Comparison of ENCODE assay signal across 18 cellular contexts in genomic region chr3:13280122-13280790, GRCh38.
DNase-seq lines count a peak whose midpoint lies in the region; ATAC-seq, FAIRE-seq and TF ChIP-seq lines count a peak whose summit lies in the region.
"Had no signal": no experiment of that assay in that cellular context is flagged by ENCODE, and none has a peak within 500 bp of the region (broad histone marks: within the 10 kb centered on the region; RNA-seq: fewer than 3 reads in every experiment).

No MANE protein-coding gene starts in this region.

- no TSS peak for BruUV-seq in HepG2 (replicated peaks; lab: Mats Ljungman, UMichigan)

- H4K20me1 ChIP-seq in HepG2 (ENCODE audit: insufficient read depth, low read length) (peaks cover 2% of the 10 kb centered on the region; the same call in 1 of the 2 replicates), H1 (replicated peaks in 1 of 2; ENCODE audit: control insufficient read depth in 1 of 2, insufficient read depth in 2 of 2, low read length in 2 of 2) (peaks cover 0 to 5% of the 10 kb centered on the region in 2 experiments)

- H3K27me3 ChIP-seq in HepG2 (ENCODE audit: control insufficient read depth in 1 of 2, insufficient read depth in 2 of 2, low read length in 2 of 2): peaks cover 0 to 6% of the 10 kb centered on the region in 2 experiments; a peak in 3 of 5 replicates
- H3K27me3 ChIP-seq in right lobe of liver: no peaks in the 10 kb centered on the region
- H3K27me3 ChIP-seq in H1 (replicated peaks in 1 of 4; ENCODE audit: control insufficient read depth in 3 of 4, extremely low read depth in 1 of 4, insufficient read depth in 3 of 4, low read length in 3 of 4): peaks cover 7 to 26% (median 19%) of the 10 kb centered on the region in 4 experiments

- no peak for TF ChIP-seq CTCF in HepG2 (CRISPR knock-in tag; IDR thresholded peaks at IDR 0.05)
- no peak for TF ChIP-seq CTCF in right lobe of liver (IDR thresholded peaks at IDR 0.05)
- TF ChIP-seq CTCF in H1 (IDR thresholded peaks at IDR 0.05; ENCODE audit: control extremely low read depth in 1 of 3, insufficient read depth in 1 of 3, low read depth in 1 of 3, low read length in 3 of 3): no peak
- no peak for TF ChIP-seq CTCF in GM10248 (IDR thresholded peaks at IDR 0.05; ENCODE audit: control extremely low read depth, extremely low read depth, low read depth, missing control alignments)

- H3K4me3 ChIP-seq in HepG2 (replicated peaks in 1 of 3; ENCODE audit: insufficient read depth in 1 of 3, low read depth in 2 of 3, low read length in 3 of 3) (peak overlapping the region in 1 of 3 experiments; percentile 94; a peak in 1 of 6 replicates), right lobe of liver (no peak overlapping the region), H1 (ENCODE audit: extremely low read depth in 1 of 4, insufficient read depth in 2 of 4, low read depth in 3 of 4, low read length in 4 of 4) (no peak overlapping the region)
- H3K4me3 ChIP-seq: A549, PC-9 had no signal

- TF ChIP-seq RAD21 in HepG2 (CRISPR knock-in tag; IDR thresholded peaks at IDR 0.05) (no peak), H1 (IDR thresholded peaks at IDR 0.05 in 1 of 2, conservative IDR thresholded peaks at IDR 0.05 in 1 of 2; ENCODE audit: low read depth in 2 of 2, low read length in 2 of 2) (no peak)

- peaks cover 10% of the 10 kb centered on the region; the same call in 1 of the 2 replicates for H3K23me2 ChIP-seq in H1 (ENCODE audit: low read depth, low read length)

- H2BK12ac ChIP-seq in H1 (ENCODE audit: low read depth, low read length): 0 out of 2 replicates have a peak overlapping the region, but pooled peaks have one; percentile 71

- no peak overlapping the region for H3K14ac ChIP-seq in H1 (ENCODE audit: insufficient read length)

- no peaks in the 10 kb centered on the region for H3K79me1 ChIP-seq in H1 (ENCODE audit: low read depth, low read length)

- no peak overlapping the region for H4K91ac ChIP-seq in H1 (replicated peaks; ENCODE audit: insufficient read length, low read length)

- H3K27ac ChIP-seq in HepG2 (ENCODE audit: extremely low read length, insufficient read depth, low read length) (no peak overlapping the region), right lobe of liver (no peak overlapping the region), H1 (ENCODE audit: low read depth, low read length) (no peak overlapping the region)
- H3K27ac ChIP-seq: A549, PC-9 had no signal

- H3K23ac ChIP-seq in H1 (ENCODE audit: insufficient read length): no peak overlapping the region

- no peak overlapping the region for H3K18ac ChIP-seq in H1 (ENCODE audit: extremely low read depth, low read length)

- intact Hi-C loops in HepG2 (cut with micrococcal nuclease; ENCODE audit: unreplicated experiment) (loop anchor here (5.0 kb wide), 1 partner anchor 88 kb away; no protein-coding TSS in a partner anchor), right lobe of liver (cut with DNase I) (no loop called here), posterior vena cava (cut with DNase I) (loop anchor here in 1 of 2 donors (10.0 kb wide), 1 partner anchor 185 kb away; no protein-coding TSS in a partner anchor)

- H3K56ac ChIP-seq in H1 (replicated peaks; ENCODE audit: insufficient read length, low read depth, low read length): no peak overlapping the region

- TF ChIP-seq EP300 in HepG2 (IDR thresholded peaks at IDR 0.05; ENCODE audit: low read depth in 2 of 2, low read length in 2 of 2) (no peak), HepG2 (CRISPR knock-in tag; IDR thresholded peaks at IDR 0.05; ENCODE audit: borderline replicate concordance) (no peak), H1 (IDR thresholded peaks at IDR 0.05; ENCODE audit: borderline replicate concordance in 1 of 2, low read depth in 2 of 2, low read length in 2 of 2) (no peak)

- no peak overlapping the region for H4K5ac ChIP-seq in H1 (ENCODE audit: insufficient read length, low read depth, low read length)

- FAIRE-seq in HepG2 (lab: Jason Lieb, UNC) (no peak), H1 (lab: Jason Lieb, UNC) (no peak)
- FAIRE-seq: A549 had no signal

- no peak for ATAC-seq in HepG2
- ATAC-seq in right lobe of liver: no peak
- no peak for ATAC-seq in HG03025 (IDR thresholded peaks at IDR 0.05; ENCODE audit: low FRiP score, unreplicated experiment)

- in situ Hi-C loops in HepG2 (cut with HindIII; ENCODE audit: extremely low pct_ligation_motif_present, low pct_unique_long_range_greater_than_20kb): loop anchor here (5.0 kb wide), 1 partner anchor 188 kb away; no protein-coding TSS in a partner anchor

- 0 out of 2 replicates have a peak overlapping the region, but pooled peaks have one; percentile 24 for H2AK5ac ChIP-seq in H1 (ENCODE audit: low read depth, low read length)

- H4K8ac ChIP-seq in H1 (ENCODE audit: extremely low read depth, insufficient read depth, low read length): no peak overlapping the region

- H3K4me1 ChIP-seq in HepG2 (ENCODE audit: insufficient read depth, low read length): peaks cover 61% of the 10 kb centered on the region
- peaks cover 0 to 28% (median 10%) of the 10 kb centered on the region in 4 donors for H3K4me1 ChIP-seq in right lobe of liver
- peaks cover 0 to 11% (median 6%) of the 10 kb centered on the region in 4 experiments; a peak in 5 of 7 replicates for H3K4me1 ChIP-seq in H1 (replicated peaks in 1 of 4; ENCODE audit: control insufficient read depth in 3 of 4, insufficient read depth in 4 of 4, low read length in 3 of 4)

- no peak overlapping the region for H3K4ac ChIP-seq in H1 (replicated peaks; ENCODE audit: insufficient read length, low read depth, low read length)

- H2BK120ac ChIP-seq in H1 (replicated peaks; ENCODE audit: low read depth, low read length): no peak overlapping the region

- CTCF ChIA-PET in HepG2 (lab: Yijun Ruan, JAX; ENCODE audit: low intra/inter-chr PET ratio, low total read pairs) (no interaction called here), H1 (lab: Charles Lee; ENCODE audit: partially characterized antibody) (interaction anchor here (0.9 to 1.5 kb wide), 6 partner anchors 24 to 189 kb away, joined by 3 to 4 read pairs (median 4); no protein-coding TSS in a partner anchor), GM10248 (lab: Yijun Ruan, JAX) (interaction anchor here (1.3 kb wide), 1 partner anchor 188 kb away, joined by 3 read pairs; no protein-coding TSS in a partner anchor)

- DNase-seq in HepG2 (ENCODE audit: low spot score) (no peak), right lobe of liver (no peak), H1 (ENCODE audit: low read depth in 1 of 2, low spot score in 2 of 2) (no peak), posterior vena cava (ENCODE audit: low spot score) (peak; percentile 66), GM10248 (ENCODE audit: extremely low spot score) (no peak), hippocampal formation (lab: John Stamatoyannopoulos, UW) (no peak)
- DNase-seq: COR-L47, EL, HFFc6, IMR-90, MM.1S, NCI-H1092 treated with DMSO at 0.1 percent for 48 hours, NCI-H2081 treated with DMSO at 0.1 percent for 48 hours, NCI-H510A treated with DMSO at 0.1 percent for 48 hours, NCI-H82, PC-9 had no signal

- H3K79me2 ChIP-seq in HepG2 (ENCODE audit: insufficient read depth, low read length) (peaks cover 56% of the 10 kb centered on the region), H1 (ENCODE audit: control insufficient read depth in 1 of 2, insufficient read depth in 2 of 2, low read length in 2 of 2) (no peaks in the 10 kb centered on the region)

- POLR2A ChIA-PET in HepG2 (lab: Yijun Ruan, JAX): no interaction called here
- POLR2A ChIA-PET in H1 (lab: Charles Lee; ENCODE audit: partially characterized antibody): interaction anchor here (1.1 kb wide), 1 partner anchor 66 kb away, joined by 3 read pairs; no protein-coding TSS in a partner anchor
- POLR2A ChIA-PET in GM10248 (lab: Yijun Ruan, JAX): no interaction called here

- no peak overlapping the region; the same call in 1 of the 2 replicates for H2BK15ac ChIP-seq in H1 (ENCODE audit: low read length)

- H2BK20ac ChIP-seq in H1 (ENCODE audit: low read length): no peak overlapping the region

- WGBS in HepG2 (ENCODE audit: low lambda C conversion rate): 89% methylated on average over 5 of the region's 8 CpGs
- no CpG with 5 or more reads among the region's 8 CpGs for WGBS in right lobe of liver (ENCODE audit: insufficient coverage, low coverage, low lambda C conversion rate, missing lambda C conversion rate)
- 84% methylated on average over 8 of the region's 8 CpGs; no CpG with 5 or more reads in 1 of the 2 experiments for WGBS in H1 (ENCODE audit: extremely low coverage in 1 of 2, insufficient coverage in 1 of 2, insufficient read length in 1 of 2, insufficient replicate concordance in 2 of 2, low coverage in 1 of 2, low lambda C conversion rate in 2 of 2, missing lambda C conversion rate in 1 of 2), 2 experiments

- H3K4me2 ChIP-seq in HepG2 (ENCODE audit: low read depth, low read length) (peak overlapping the region; percentile 79; the same call in 1 of the 2 replicates), H1 (ENCODE audit: insufficient read depth in 1 of 2, low read depth in 2 of 2, low read length in 2 of 2) (no peak overlapping the region; a peak in 1 of 4 replicates)
- H3K4me2 ChIP-seq: A549, PC-9 had no signal

- peaks cover 0 to 7% of the 10 kb centered on the region in 2 experiments; a peak in 2 of 5 replicates for H3K36me3 ChIP-seq in HepG2 (replicated peaks in 1 of 2; ENCODE audit: control insufficient read depth in 1 of 2, insufficient read depth in 2 of 2, low read length in 2 of 2)
- no peaks in the 10 kb centered on the region for H3K36me3 ChIP-seq in right lobe of liver
- no peaks in the 10 kb centered on the region for H3K36me3 ChIP-seq in H1 (ENCODE audit: control insufficient read depth in 2 of 4, insufficient read depth in 4 of 4, low read length in 3 of 4)

- no peak overlapping the region for H2BK5ac ChIP-seq in H1 (ENCODE audit: low read depth, low read length)

- H3K9me3 ChIP-seq in HepG2 (ENCODE audit: low read length): no peaks in the 10 kb centered on the region
- H3K9me3 ChIP-seq in right lobe of liver: no peaks in the 10 kb centered on the region
- H3K9me3 ChIP-seq in H1 (ENCODE audit: insufficient read depth in 2 of 2, low read depth in 1 of 2, low read length in 1 of 2): peaks cover 4 to 9% of the 10 kb centered on the region in 2 experiments; a peak in 3 of 4 replicates

- H2AFZ ChIP-seq in HepG2 (ENCODE audit: low read length) (no peak overlapping the region), H1 (ENCODE audit: low read length) (no peak overlapping the region)
- H2AFZ ChIP-seq: PC-9 had no signal

- TF ChIP-seq POLR2A in HepG2 (IDR thresholded peaks at IDR 0.05; ENCODE audit: insufficient read depth in 1 of 2, low read depth in 2 of 2, low read length in 2 of 2): no peak
- no peak for TF ChIP-seq POLR2A in right lobe of liver (IDR thresholded peaks at IDR 0.05)
- TF ChIP-seq POLR2A in H1 (IDR thresholded peaks at IDR 0.05; ENCODE audit: control extremely low read depth in 1 of 2, low read depth in 2 of 2, low read length in 2 of 2): no peak

- H3K9ac ChIP-seq in HepG2 (ENCODE audit: insufficient read depth, low read depth, low read length) (no peak overlapping the region), H1 (replicated peaks in 1 of 4; ENCODE audit: extremely low read depth in 1 of 4, low read depth in 3 of 4, low read length in 3 of 4) (no peak overlapping the region)

TF ChIP-seq in HepG2, 621 proteins besides CTCF, POLR2A, EP300 and RAD21 (continues in another document):
- TF ChIP-seq ZNF430 (CRISPR knock-in tag; IDR thresholded peaks at IDR 0.05): 0 out of 2 replicates have a peak, but pooled peaks have one; percentile 17

TF ChIP-seq in H1, 55 proteins besides CTCF, POLR2A, EP300 and RAD21 (continues in another document):
- TF ChIP-seq GABPA (IDR thresholded peaks at IDR 0.05; ENCODE audit: borderline replicate concordance, insufficient read depth, low read length) (no peak), JUND (IDR thresholded peaks at IDR 0.05; ENCODE audit: low read length) (no peak)
